Comparison of ENCODE assay signal across 8 cellular contexts in genomic region chr19:38663957-38664502, GRCh38. TPM values are rescaled to one million over a fixed set of nuclear protein-coding genes. Genes with fewer than 3 reads are reported as not detected.
DNase-seq lines count a peak whose midpoint lies in the region; ATAC-seq, FAIRE-seq and TF ChIP-seq lines count a peak whose summit lies in the region.

No MANE protein-coding gene starts in this region.

- H3K4me1 Mint-ChIP-seq in stimulated activated naive B cell treated with anti-CD40 and anti-IgM and Interleukin-4, amounts not matched to agents 10 μg/mL and 1 μg/mL and 100 μg/mL, for 72 hours, result peaks cover 42 to 79% of the 10 kb centered on the region in 2 donors

- no peak overlapping the region for H2AFZ ChIP-seq in K562 (ENCODE audit: low read depth, low read length)

- H3K79me2 ChIP-seq in K562 (ENCODE audit: control insufficient read depth, insufficient read depth, low read length), result peaks cover 96% of the 10 kb centered on the region

- in situ Hi-C loops in K562 (cut with MboI), result no loop called here

- peaks cover 15 to 38% of the 10 kb centered on the region in 2 donors for H3K36me3 Mint-ChIP-seq in stimulated activated naive B cell treated with anti-CD40 and anti-IgM and Interleukin-4, amounts not matched to agents 10 μg/mL and 1 μg/mL and 100 μg/mL, for 72 hours

- intact Hi-C loops in K562 (cut with micrococcal nuclease), result no loop called here

- TF ChIP-seq CTCF in K562 (IDR thresholded peaks at IDR 0.05 in 2 of 3, conservative IDR thresholded peaks at IDR 0.05 in 1 of 3; ENCODE audit: insufficient read depth in 2 of 3, low read depth in 1 of 3, low read length in 3 of 3), result no peak

- BruUV-seq in K562 (replicated peaks; lab: Mats Ljungman, UMichigan), result no TSS peak

- TF ChIP-seq EP300 in K562 (IDR thresholded peaks at IDR 0.05; ENCODE audit: low read length), result no peak

- H4K20me1 ChIP-seq in K562 (replicated peaks; ENCODE audit: control insufficient read depth, insufficient read depth, low read length), result peaks cover 55% of the 10 kb centered on the region

- FAIRE-seq in K562 (lab: Jason Lieb, UNC), result peak; percentile 78

- H3K9ac ChIP-seq in HUES64 (ENCODE audit: low read depth, low read length), result peak overlapping the region; percentile 79
- peak overlapping the region; percentile 28 to 86; a peak in 3 of 4 replicates for H3K9ac ChIP-seq in K562 (ENCODE audit: insufficient read depth in 1 of 2, low read depth in 2 of 2, low read length in 2 of 2)

- no peak overlapping the region for H3K4me3 ChIP-seq in HUES64 (ENCODE audit: low read length)
- no peak overlapping the region for H3K4me3 ChIP-seq in K562

- H3K36me3 ChIP-seq in HUES64 (ENCODE audit: insufficient read depth, low read length) (peaks cover 14% of the 10 kb centered on the region), K562 (ENCODE audit: control insufficient read depth, insufficient read depth, low read length) (peaks cover 67% of the 10 kb centered on the region)

- TF ChIP-seq RAD21 in K562 (CRISPR knock-in tag; conservative IDR thresholded peaks at IDR 0.05 in 1 of 2, IDR thresholded peaks at IDR 0.05 in 1 of 2), result 0 out of 4 replicates have a peak, but pooled peaks of 1 of the 2 experiments have one; percentile 1

- H3K4me3 Mint-ChIP-seq in stimulated activated naive B cell treated with anti-CD40 and anti-IgM and Interleukin-4, amounts not matched to agents 10 μg/mL and 1 μg/mL and 100 μg/mL, for 72 hours, result peak overlapping the region in 1 of 2 donors; percentile 39

- DNase-seq in K562 (ENCODE audit: extremely low read depth in 1 of 4, low spot score in 3 of 4) (peak in 2 of 4 experiments; percentile 63 to 76), DMS79 (lab: John Stamatoyannopoulos, UW) (no peak), HuH-7.5 (ENCODE audit: low spot score) (no peak), GM19240 (ENCODE audit: insufficient read length, low spot score) (no peak)
- no peak for DNase-seq in stimulated activated naive B cell treated with anti-CD40 and anti-IgM and Interleukin-4, amounts not matched to agents 10 μg/mL and 1 μg/mL and 100 μg/mL, for 72 hours

- ATAC-seq in K562 (peak; percentile 73), GM18505 (IDR thresholded peaks at IDR 0.05; ENCODE audit: unreplicated experiment) (no peak)
- ATAC-seq in stimulated activated naive B cell treated with anti-CD40 and anti-IgM and Interleukin-4, amounts not matched to agents 10 μg/mL and 1 μg/mL and 100 μg/mL, for 72 hours (replicated peaks), result peak in 1 of 2 donors; percentile 10

- peak overlapping the region; percentile 98 for H3K27ac ChIP-seq in HUES64 (ENCODE audit: low read depth, low read length)
- peak overlapping the region; percentile 49 for H3K27ac ChIP-seq in K562 (ENCODE audit: extremely low read depth, low read depth, low read length)
- peak overlapping the region; percentile 85 for H3K27ac ChIP-seq in layer of hippocampus (ENCODE audit: low read depth, low read length)

- H3K4me2 ChIP-seq in K562 (ENCODE audit: insufficient read depth, low read length), result peak overlapping the region; percentile 66

- WGBS in HUES64, result 84% methylated on average over 19 of the region's 19 CpGs
- WGBS in K562 (ENCODE audit: insufficient coverage, low coverage, missing lambda C conversion rate), result 40% methylated on average over 19 of the region's 19 CpGs

- POLR2A ChIA-PET in K562 (lab: Yijun Ruan, JAX), result interaction anchor here (0.7 to 5.2 kb wide), 6 partner anchors 11 to 17 kb away, joined by 3 to 31 read pairs (median 8); partner anchors contain the start of gene ACTN4

- H3K27me3 Mint-ChIP-seq in stimulated activated naive B cell treated with anti-CD40 and anti-IgM and Interleukin-4, amounts not matched to agents 10 μg/mL and 1 μg/mL and 100 μg/mL, for 72 hours, result no peaks in the 10 kb centered on the region

- H3K9me1 ChIP-seq in K562 (ENCODE audit: control insufficient read depth, insufficient read depth, low read length), result peaks cover 6% of the 10 kb centered on the region

- TF ChIP-seq POLR2A in K562 (conservative IDR thresholded peaks at IDR 0.05) (no peak), GM18505 (IDR thresholded peaks at IDR 0.05; ENCODE audit: borderline replicate concordance, extremely low read depth, insufficient read depth, insufficient read length) (no peak)

- no peaks in the 10 kb centered on the region for H3K9me3 Mint-ChIP-seq in stimulated activated naive B cell treated with anti-CD40 and anti-IgM and Interleukin-4, amounts not matched to agents 10 μg/mL and 1 μg/mL and 100 μg/mL, for 72 hours

- peaks cover 84% of the 10 kb centered on the region for H3K4me1 ChIP-seq in HUES64 (ENCODE audit: insufficient read depth, low read length)
- H3K4me1 ChIP-seq in K562 (replicated peaks in 1 of 2; ENCODE audit: control insufficient read depth in 2 of 2, insufficient read depth in 2 of 2, low read length in 2 of 2), result peaks cover 42 to 84% of the 10 kb centered on the region in 2 experiments

- H3K27me3 ChIP-seq in HUES64 (ENCODE audit: insufficient read depth, low read length) (no peaks in the 10 kb centered on the region), K562 (ENCODE audit: control insufficient read depth in 2 of 2, insufficient read depth in 2 of 2, low read length in 2 of 2) (no peaks in the 10 kb centered on the region), layer of hippocampus (ENCODE audit: control insufficient read depth, insufficient read depth, low read length) (no peaks in the 10 kb centered on the region)

- peak overlapping the region; percentile 67 for H3K27ac Mint-ChIP-seq in stimulated activated naive B cell treated with anti-CD40 and anti-IgM and Interleukin-4, amounts not matched to agents 10 μg/mL and 1 μg/mL and 100 μg/mL, for 72 hours

- CTCF ChIA-PET in K562 (lab: Yijun Ruan, JAX; ENCODE audit: low intra/inter-chr PET ratio), result no interaction called here

- no peaks in the 10 kb centered on the region for H3K9me3 ChIP-seq in HUES64 (ENCODE audit: insufficient read depth, low read depth, low read length)
- H3K9me3 ChIP-seq in K562 (replicated peaks; ENCODE audit: control insufficient read depth, insufficient read depth, low read depth, low read length), result no peaks in the 10 kb centered on the region

RNA-seq across cellular contexts. Expression of gene ACTN4, which starts 16.6 kb away (rescaled TPM):
- 227 TPM for polyA plus RNA-seq in HUES64 (2013, experiment 1 of 2)
- polyA plus RNA-seq in HUES64 (2013, experiment 2 of 2), result 242 TPM
- total RNA-seq in K562 (2011; cell fraction: chromatin; rRNA removed; ENCODE audit: low replicate concordance), result 168 and 288 TPM in 2 replicates
- total RNA-seq in K562 (2011; cell fraction: nucleolus; rRNA removed), result 79.0 and 102 TPM in 2 replicates
- total RNA-seq in K562 (2011; cell fraction: nucleoplasm; rRNA removed), result 99.5 and 155 TPM in 2 replicates
- total RNA-seq in K562 (2014; rRNA removed) (159 and 202 TPM in 2 replicates), K562 (2014; rRNA removed; fragmentation: Illumina TruSeq; extraction: Trizol) (67.2 and 80.0 TPM in 2 replicates), K562 (2015; rRNA removed; fragmentation: Illumina TruSeq; extraction: Trizol) (58.2 and 67.4 TPM in 2 replicates), K562 (2021) (362 and 385 TPM in 2 replicates)
- polyA plus RNA-seq in K562 (2011; rRNA removed) (130 and 299 TPM in 2 replicates), K562 (2014; fragmentation: Illumina TruSeq; extraction: Trizol) (149 and 163 TPM in 2 replicates), K562 (2014; fragmentation: Nextera tagmentation; extraction: Ambion mirVana) (1 to 10 TPM; 3.1 to 8.4 TPM), K562 (2014; rRNA removed) (115 and 125 TPM in 2 replicates)
- 90.1 and 157 TPM in 2 replicates for polyA plus RNA-seq in K562 (2011; cell fraction: cytosol; rRNA removed)
- 395 and 716 TPM in 2 replicates for polyA plus RNA-seq in K562 (2011; cell fraction: nucleus; rRNA removed)
- polyA plus RNA-seq in K562 (2012), result 444 and 454 TPM in 2 replicates
- polyA minus RNA-seq in K562 (2011; rRNA and poly(A)+ RNA removed), result 140 and 177 TPM in 2 replicates
- polyA minus RNA-seq in K562 (2011; cell fraction: cytosol; rRNA and poly(A)+ RNA removed), result 135 and 194 TPM in 2 replicates
- 51.4 and 130 TPM in 2 replicates for polyA minus RNA-seq in K562 (2011; cell fraction: nucleus; rRNA and poly(A)+ RNA removed)

RNA-seq across cellular contexts. Expression of gene EIF3K, which starts 45.0 kb away (rescaled TPM):
- polyA plus RNA-seq in HUES64 (2013, experiment 1 of 2), result 281 TPM
- 288 TPM for polyA plus RNA-seq in HUES64 (2013, experiment 2 of 2)
- total RNA-seq in K562 (2011; cell fraction: chromatin; rRNA removed; ENCODE audit: low replicate concordance), result 131 and 282 TPM in 2 replicates
- 236 and 263 TPM in 2 replicates for total RNA-seq in K562 (2011; cell fraction: nucleolus; rRNA removed)
- total RNA-seq in K562 (2011; cell fraction: nucleoplasm; rRNA removed), result 210 and 273 TPM in 2 replicates
- total RNA-seq in K562 (2014; rRNA removed) (733 and 769 TPM in 2 replicates), K562 (2014; rRNA removed; fragmentation: Illumina TruSeq; extraction: Trizol) (363 and 429 TPM in 2 replicates), K562 (2015; rRNA removed; fragmentation: Illumina TruSeq; extraction: Trizol) (589 and 623 TPM in 2 replicates), K562 (2021) (686 and 693 TPM in 2 replicates)
- polyA plus RNA-seq in K562 (2011; rRNA removed) (387 and 460 TPM in 2 replicates), K562 (2014; fragmentation: Illumina TruSeq; extraction: Trizol) (1,607 and 1,827 TPM in 2 replicates), K562 (2014; fragmentation: Nextera tagmentation; extraction: Ambion mirVana) (1,000 to 10,000 TPM; 1,193 to 1,486 TPM), K562 (2014; rRNA removed) (798 and 985 TPM in 2 replicates)
- polyA plus RNA-seq in K562 (2011; cell fraction: cytosol; rRNA removed), result 1,168 and 1,898 TPM in 2 replicates
- 374 and 383 TPM in 2 replicates for polyA plus RNA-seq in K562 (2011; cell fraction: nucleus; rRNA removed)
- polyA plus RNA-seq in K562 (2012), result 971 and 1,007 TPM in 2 replicates
- polyA minus RNA-seq in K562 (2011; rRNA and poly(A)+ RNA removed), result 447 and 499 TPM in 2 replicates
- 339 and 351 TPM in 2 replicates for polyA minus RNA-seq in K562 (2011; cell fraction: cytosol; rRNA and poly(A)+ RNA removed)
- 64.2 and 164 TPM in 2 replicates for polyA minus RNA-seq in K562 (2011; cell fraction: nucleus; rRNA and poly(A)+ RNA removed)

RNA-seq across cellular contexts. Expression of gene MAP4K1, which starts 46.3 kb away (rescaled TPM):
- 8.3 TPM for polyA plus RNA-seq in HUES64 (2013, experiment 1 of 2)
- polyA plus RNA-seq in HUES64 (2013, experiment 2 of 2), result 2.9 TPM
- 1.7 and 3.2 TPM in 2 replicates for total RNA-seq in K562 (2011; cell fraction: chromatin; rRNA removed; ENCODE audit: low replicate concordance)
- 0.83 and 1.8 TPM in 2 replicates for total RNA-seq in K562 (2011; cell fraction: nucleolus; rRNA removed)
- 0.92 and 2.5 TPM in 2 replicates for total RNA-seq in K562 (2011; cell fraction: nucleoplasm; rRNA removed)
- 0.65 TPM in 1 of 2 replicates, not detected in the other for total RNA-seq in K562 (2014; rRNA removed)
- 0.47 TPM in 1 of 2 replicates, not detected in the other for total RNA-seq in K562 (2014; rRNA removed; fragmentation: Illumina TruSeq; extraction: Trizol)
- total RNA-seq in K562 (2015; rRNA removed; fragmentation: Illumina TruSeq; extraction: Trizol), result 0.14 and 0.38 TPM in 2 replicates
- 3.0 and 3.2 TPM in 2 replicates for total RNA-seq in K562 (2021)
- polyA plus RNA-seq in K562 (2011; rRNA removed), result 0.39 and 0.81 TPM in 2 replicates
- polyA plus RNA-seq in K562 (2011; cell fraction: cytosol; rRNA removed), result 0.50 and 0.69 TPM in 2 replicates
- polyA plus RNA-seq in K562 (2011; cell fraction: nucleus; rRNA removed), result 2.9 and 4.0 TPM in 2 replicates
- 0.57 and 1.1 TPM in 2 replicates for polyA plus RNA-seq in K562 (2012)
- 0.31 and 0.61 TPM in 2 replicates for polyA plus RNA-seq in K562 (2014; fragmentation: Illumina TruSeq; extraction: Trizol)
- 1 to 10 TPM in 1 of 2 experiments, under 1 TPM in 1; 0.99 to 1.4 TPM for polyA plus RNA-seq in K562 (2014; fragmentation: Nextera tagmentation; extraction: Ambion mirVana)
- polyA plus RNA-seq in K562 (2014; rRNA removed), result 0.50 and 0.99 TPM in 2 replicates
- 0.27 and 0.91 TPM in 2 replicates for polyA minus RNA-seq in K562 (2011; rRNA and poly(A)+ RNA removed)
- polyA minus RNA-seq in K562 (2011; cell fraction: cytosol; rRNA and poly(A)+ RNA removed), result not detected in 2 replicates
- polyA minus RNA-seq in K562 (2011; cell fraction: nucleus; rRNA and poly(A)+ RNA removed), result 0.56 and 2.3 TPM in 2 replicates
